ENCODE assay signal across 17 cellular contexts in genomic region chr4:58766763-58767162, GRCh38.
DNase-seq lines count a peak whose midpoint lies in the region; ATAC-seq, FAIRE-seq and TF ChIP-seq lines count a peak whose summit lies in the region.
"Had no signal": no experiment of that assay in that cellular context is flagged by ENCODE, and none has a peak within 500 bp of the region (broad histone marks: within the 10 kb centered on the region; RNA-seq: fewer than 3 reads in every experiment).

No MANE protein-coding gene starts in this region.

- H3K4me1 ChIP-seq in SK-N-SH (ENCODE audit: control insufficient read depth in 1 of 2, insufficient read depth in 2 of 2, low read depth in 1 of 2, low read length in 1 of 2) (no peaks in the 10 kb centered on the region), mesenchymal stem cell (ENCODE audit: control insufficient read depth, insufficient read depth, low read depth, low read length) (no peaks in the 10 kb centered on the region)
- H3K4me1 ChIP-seq: BLaER1 had no signal

- H3K4me3 ChIP-seq in SK-N-SH (ENCODE audit: low read depth in 2 of 2, low read length in 1 of 2) (no peak overlapping the region), mesenchymal stem cell (ENCODE audit: insufficient read depth in 1 of 2, low read depth in 1 of 2, low read length in 2 of 2) (no peak overlapping the region)
- H3K4me3 ChIP-seq: BLaER1 had no signal

- H3K36me3 ChIP-seq in SK-N-SH (replicated peaks in 1 of 2; ENCODE audit: control insufficient read depth in 1 of 2, insufficient read depth in 2 of 2, low read length in 1 of 2) (no peaks in the 10 kb centered on the region), mesenchymal stem cell (ENCODE audit: control insufficient read depth in 1 of 2, insufficient read depth in 2 of 2, low read depth in 1 of 2, low read length in 2 of 2) (no peaks in the 10 kb centered on the region)
- H3K36me3 ChIP-seq: BLaER1 had no signal

- no peak overlapping the region for H2BK120ac ChIP-seq in mesenchymal stem cell (ENCODE audit: low read depth, low read length)

- H3K4me2 ChIP-seq in SK-N-SH = no peak overlapping the region
- no peak overlapping the region for H3K4me2 ChIP-seq in mesenchymal stem cell (ENCODE audit: low read length, poor library complexity, severe bottlenecking)
- H3K4me2 ChIP-seq: BLaER1 had no signal

- no peak overlapping the region for H3K4ac ChIP-seq in mesenchymal stem cell (ENCODE audit: low read depth in 1 of 2, low read length in 2 of 2)

- 22% methylated on average over 2 of the region's 2 CpGs for WGBS in SK-N-SH (ENCODE audit: low lambda C conversion rate)
- WGBS in mesenchymal stem cell = 100% methylated on average over 1 of the region's 2 CpGs

- no peak for TF ChIP-seq CTCF in SK-N-SH (IDR thresholded peaks at IDR 0.05)

- H3K9me3 ChIP-seq in SK-N-SH (no peaks in the 10 kb centered on the region; the same call in 1 of the 2 replicates), mesenchymal stem cell (ENCODE audit: control insufficient read depth, low read length) (no peaks in the 10 kb centered on the region)
- H3K9me3 ChIP-seq: BLaER1 had no signal

- POLR2A ChIA-PET in SK-N-SH (lab: Yijun Ruan, JAX) = no interaction called here

- H3K27ac ChIP-seq in SK-N-SH (ENCODE audit: low read depth in 2 of 2, low read length in 1 of 2) (no peak overlapping the region), mesenchymal stem cell (ENCODE audit: low read length, poor library complexity, severe bottlenecking) (no peak overlapping the region), substantia nigra (ENCODE audit: low read depth, low read length, poor library complexity, severe bottlenecking) (no peak overlapping the region)
- H3K27ac ChIP-seq: BLaER1 had no signal

- ATAC-seq in SK-N-SH treated with all-trans-retinoic acid at 6 μM for 48 hours = no peak
- ATAC-seq: HepG2 had no signal

- DNase-seq in NCI-H1436 (lab: John Stamatoyannopoulos, UW) = peak; percentile 14
- no peak for DNase-seq in NCI-H1436 treated with DMSO at 0.1 percent for 48 hours (lab: John Stamatoyannopoulos, UW)
- DNase-seq in SK-N-SH = no peak
- DNase-seq in NCI-H69 (lab: John Stamatoyannopoulos, UW) = peak; percentile 88
- DNase-seq in mesenchymal stem cell = no peak
- no peak for DNase-seq in substantia nigra (lab: John Stamatoyannopoulos, UW)
- DNase-seq in frontal cortex (ENCODE audit: low spot score in 2 of 2) = no peak
- DNase-seq: 8988T; Calu3; CD4-positive, alpha-beta memory T cell; DMS79 treated with DMSO at 0.1 percent for 48 hours; GF-D8; GOT3; H7 had no signal

- no peak overlapping the region for H2BK15ac ChIP-seq in mesenchymal stem cell (ENCODE audit: low read depth, poor library complexity, severe bottlenecking)

- H3K79me1 ChIP-seq in mesenchymal stem cell (replicated peaks; ENCODE audit: low read length, poor library complexity, severe bottlenecking) = no peaks in the 10 kb centered on the region

- H2AFZ ChIP-seq in SK-N-SH (ENCODE audit: low read depth) (no peak overlapping the region), mesenchymal stem cell (ENCODE audit: low read depth, low read length) (no peak overlapping the region)

- H3K79me2 ChIP-seq in SK-N-SH (ENCODE audit: insufficient read depth) = no peaks in the 10 kb centered on the region

- TF ChIP-seq EP300 in SK-N-SH (IDR thresholded peaks at IDR 0.05; ENCODE audit: borderline replicate concordance in 1 of 2, low read depth in 1 of 2, low read length in 1 of 2) = no peak

- no peak overlapping the region for H2BK12ac ChIP-seq in mesenchymal stem cell (ENCODE audit: low read length in 2 of 2)

- no peak overlapping the region for H3K9ac ChIP-seq in SK-N-SH
- H3K9ac ChIP-seq in mesenchymal stem cell (ENCODE audit: low read length) = no peak overlapping the region
- H3K9ac ChIP-seq: BLaER1 had no signal

- no peaks in the 10 kb centered on the region for H3F3A ChIP-seq in SK-N-SH (replicated peaks; ENCODE audit: insufficient read depth)

- H3K18ac ChIP-seq in mesenchymal stem cell (ENCODE audit: low read depth in 1 of 2, low read length in 2 of 2) = no peak overlapping the region

- H4K8ac ChIP-seq in mesenchymal stem cell (ENCODE audit: low read length) = no peak overlapping the region

- no peak for FAIRE-seq in frontal cortex (lab: Jason Lieb, UNC)
- FAIRE-seq: HepG2 had no signal

- TF ChIP-seq RAD21 in SK-N-SH (IDR thresholded peaks at IDR 0.05; ENCODE audit: low read length) = no peak

- H3K9me2 ChIP-seq in SK-N-SH = no peaks in the 10 kb centered on the region

- no peak overlapping the region for H2BK5ac ChIP-seq in mesenchymal stem cell (ENCODE audit: low read depth, low read length, poor library complexity, severe bottlenecking)

- H3K23ac ChIP-seq in mesenchymal stem cell (ENCODE audit: low read length in 2 of 2) = no peak overlapping the region

- no peak overlapping the region for H3K14ac ChIP-seq in mesenchymal stem cell (ENCODE audit: low read length in 2 of 2)

- H4K91ac ChIP-seq in mesenchymal stem cell (ENCODE audit: low read length) = no peak overlapping the region

- H4K20me1 ChIP-seq in SK-N-SH (ENCODE audit: insufficient read depth) = no peaks in the 10 kb centered on the region
- H4K20me1 ChIP-seq: BLaER1 had no signal

- H2AK5ac ChIP-seq in mesenchymal stem cell (ENCODE audit: low read length, severe bottlenecking) = no peak overlapping the region

- CTCF ChIA-PET in SK-N-SH (lab: Yijun Ruan, JAX) = no interaction called here

- H3K27me3 ChIP-seq in SK-N-SH (ENCODE audit: insufficient read depth) = no peaks in the 10 kb centered on the region
- H3K27me3 ChIP-seq in mesenchymal stem cell (ENCODE audit: control insufficient read depth in 1 of 2, insufficient read depth in 1 of 2, low read length in 2 of 2) = no peaks in the 10 kb centered on the region
- H3K27me3 ChIP-seq: BLaER1 had no signal

TF ChIP-seq in SK-N-SH treated with all-trans-retinoic acid at 6 μM for 48 hours, 23 proteins besides CTCF, POLR2A, EP300 and RAD21:
- no peak for TF ChIP-seq TOX (CRISPR knock-in tag; IDR thresholded peaks at IDR 0.05; ENCODE audit: borderline replicate concordance)
- TF ChIP-seq ISL1 (CRISPR knock-in tag; IDR thresholded peaks at IDR 0.05) = peak; percentile 77

TF ChIP-seq in SK-N-SH, 30 proteins besides CTCF, POLR2A, EP300 and RAD21 (continues in another document):
- no peak for TF ChIP-seq USF2 (IDR thresholded peaks at IDR 0.05; ENCODE audit: borderline replicate concordance, low read depth, low read length)
- no peak for TF ChIP-seq TCF12 (IDR thresholded peaks at IDR 0.05)
- no peak for TF ChIP-seq JUND (IDR thresholded peaks at IDR 0.05)
- TF ChIP-seq POLR2AphosphoS5 (IDR thresholded peaks at IDR 0.05; ENCODE audit: low read depth, low read length) = no peak
- TF ChIP-seq MEF2A (IDR thresholded peaks at IDR 0.05; ENCODE audit: borderline replicate concordance, low read depth) = no peak
- no peak for TF ChIP-seq SIN3A (IDR thresholded peaks at IDR 0.05; ENCODE audit: borderline replicate concordance, low read depth, low read length)
- TF ChIP-seq TAF1 (IDR thresholded peaks at IDR 0.05; ENCODE audit: borderline replicate concordance, low read depth, low read length) = no peak
- no peak for TF ChIP-seq REST (IDR thresholded peaks at IDR 0.05; ENCODE audit: low read depth, low read length)
- TF ChIP-seq ZBTB33 (IDR thresholded peaks at IDR 0.05; ENCODE audit: borderline replicate concordance, low read depth) = no peak
- TF ChIP-seq FOSL2 (IDR thresholded peaks at IDR 0.05; ENCODE audit: borderline replicate concordance, low read depth) = no peak

Comparison
In these comparisons a context has a peak if more than half of its experiments do, and no peak if none do; other contexts are left out.
1. DNase-seq: peak in NCI-H1436 (single experiment) and NCI-H69 (single experiment); none in NCI-H1436 treated with DMSO at 0.1 percent for 48 hours (single experiment), SK-N-SH (single experiment), mesenchymal stem cell (single experiment), substantia nigra (0 of 49) and frontal cortex (0 of 2).